In the genomic region with DNA sequence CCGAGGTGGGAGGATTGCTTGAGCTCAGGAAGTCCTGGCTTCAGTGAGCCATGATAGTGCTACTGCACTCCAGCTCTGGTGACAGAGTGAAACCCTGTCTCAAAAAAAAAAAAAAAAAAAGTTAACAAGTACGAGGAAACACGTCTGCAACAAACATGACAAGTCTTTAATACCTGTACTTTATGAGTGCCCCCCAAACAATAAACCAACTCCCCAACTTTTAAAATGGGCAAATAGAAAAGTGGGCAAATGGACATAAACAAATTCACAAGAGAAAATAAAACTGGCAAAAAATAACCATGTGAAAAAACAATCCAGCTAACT, we compare ENCODE assay signal across 9 cellular contexts. TPM values are rescaled to one million over a fixed set of nuclear protein-coding genes. Genes with fewer than 3 reads are reported as not detected.
DNase-seq lines count a peak whose midpoint lies in the region; ATAC-seq and TF ChIP-seq lines count a peak whose summit lies in the region.
"Had no signal": no experiment of that assay in that cellular context is flagged by ENCODE, and none has a peak within 500 bp of the region (broad histone marks: within the 10 kb centered on the region; RNA-seq: fewer than 3 reads in every experiment).

No MANE protein-coding gene starts in this region.

- DNase-seq in Calu3 (no peak), KBM-7 (peak; percentile 53), neural progenitor cell (ENCODE audit: low spot score) (no peak), coronary artery (ENCODE audit: low spot score) (no peak), NCI-H1694 (lab: John Stamatoyannopoulos, UW) (no peak)
- DNase-seq in activated CD8-positive, alpha-beta T cell treated with anti-CD3 and anti-CD28 coated beads, Interleukin-2, amount 10 ng/mL, durations not matched to agents 7 days and 5 days = no peak
- no peak for DNase-seq in stimulated activated CD4-positive, alpha-beta T cell treated with anti-CD3 and anti-CD28 coated beads, Interleukin-15, amount 100 ng/mL, for 24 hours
- DNase-seq: activated CD4-positive, alpha-beta T cell treated with anti-CD3 and anti-CD28 coated beads, Interleukin-2, amount 50 U/mL, for 48 hours had no signal

- H3K27ac ChIP-seq in neural progenitor cell (no peak overlapping the region), coronary artery (no peak overlapping the region)

- H3K27me3 Mint-ChIP-seq in Calu3 (ENCODE audit: unreplicated experiment) (no peaks in the 10 kb centered on the region), neural progenitor cell (ENCODE audit: insufficient read depth, low read depth) (no peaks in the 10 kb centered on the region)
- H3K27me3 Mint-ChIP-seq in activated CD8-positive, alpha-beta T cell treated with anti-CD3 and anti-CD28 coated beads, Interleukin-2, amount 10 ng/mL, durations not matched to agents 7 days and 5 days (ENCODE audit: low read depth) = no peaks in the 10 kb centered on the region

- in situ Hi-C loops in KBM-7 (cut with MboI; ENCODE audit: low pct_unique_long_range_greater_than_20kb, low sequenced_read_pairs) = no loop called here

- H4K20me1 ChIP-seq in neural progenitor cell (ENCODE audit: low read depth) = no peaks in the 10 kb centered on the region

- ATAC-seq in activated CD8-positive, alpha-beta T cell treated with anti-CD3 and anti-CD28 coated beads, Interleukin-2, amount 10 ng/mL, durations not matched to agents 7 days and 5 days = no peak
- ATAC-seq: Right ventricle myocardium inferior had no signal

- intact Hi-C loops in Calu3 (cut with micrococcal nuclease; ENCODE audit: unreplicated experiment) = no loop called here

- peaks cover 23% of the 10 kb centered on the region for H3K4me1 ChIP-seq in neural progenitor cell

- no peaks in the 10 kb centered on the region for H3K9me3 ChIP-seq in neural progenitor cell (ENCODE audit: low read depth)

- H3K36me3 ChIP-seq in neural progenitor cell = no peaks in the 10 kb centered on the region

- POLR2A ChIA-PET in activated CD8-positive, alpha-beta T cell treated with anti-CD3 and anti-CD28 coated beads, Interleukin-2, amount 10 ng/mL, durations not matched to agents 7 days and 5 days (lab: Charles Lee) = interaction anchor here (0.6 to 2.4 kb wide), 3 partner anchors 11 to 500 kb away, joined by 3 to 6 read pairs (median 4); no protein-coding TSS in a partner anchor

- H3K36me3 Mint-ChIP-seq in Calu3 (ENCODE audit: insufficient read depth, unreplicated experiment) (peaks cover 43% of the 10 kb centered on the region), neural progenitor cell (peaks cover 5% of the 10 kb centered on the region)
- H3K36me3 Mint-ChIP-seq in activated CD8-positive, alpha-beta T cell treated with anti-CD3 and anti-CD28 coated beads, Interleukin-2, amount 10 ng/mL, durations not matched to agents 7 days and 5 days (ENCODE audit: low read depth) = peaks cover 2% of the 10 kb centered on the region

- no peak for TF ChIP-seq CTCF in Calu3 (IDR thresholded peaks at IDR 0.05; ENCODE audit: unreplicated experiment)
- no peak for TF ChIP-seq CTCF in neural progenitor cell (IDR thresholded peaks at IDR 0.05)
- no peak for TF ChIP-seq CTCF in coronary artery (IDR thresholded peaks at IDR 0.05)

- H3F3A ChIP-seq in neural progenitor cell (ENCODE audit: low read depth) = peaks cover 34% of the 10 kb centered on the region

- H3K9me3 Mint-ChIP-seq in Calu3 (ENCODE audit: low read depth, unreplicated experiment) (no peaks in the 10 kb centered on the region), neural progenitor cell (no peaks in the 10 kb centered on the region)
- no peaks in the 10 kb centered on the region for H3K9me3 Mint-ChIP-seq in activated CD8-positive, alpha-beta T cell treated with anti-CD3 and anti-CD28 coated beads, Interleukin-2, amount 10 ng/mL, durations not matched to agents 7 days and 5 days (ENCODE audit: insufficient read depth)

- H2AFZ ChIP-seq in neural progenitor cell (replicated peaks) = no peak overlapping the region

- H3K27ac Mint-ChIP-seq in Calu3 (ENCODE audit: unreplicated experiment) (peak overlapping the region; percentile 96), neural progenitor cell (no peak overlapping the region)
- no peak overlapping the region for H3K27ac Mint-ChIP-seq in activated CD8-positive, alpha-beta T cell treated with anti-CD3 and anti-CD28 coated beads, Interleukin-2, amount 10 ng/mL, durations not matched to agents 7 days and 5 days

- no peaks in the 10 kb centered on the region for H3K27me3 ChIP-seq in neural progenitor cell

- H3K4me1 Mint-ChIP-seq in Calu3 (ENCODE audit: low read depth, unreplicated experiment) (peaks cover 20% of the 10 kb centered on the region), neural progenitor cell (peaks cover 60% of the 10 kb centered on the region)
- peaks cover 48% of the 10 kb centered on the region for H3K4me1 Mint-ChIP-seq in activated CD8-positive, alpha-beta T cell treated with anti-CD3 and anti-CD28 coated beads, Interleukin-2, amount 10 ng/mL, durations not matched to agents 7 days and 5 days (ENCODE audit: low read depth)

- H3K4me3 Mint-ChIP-seq in Calu3 (ENCODE audit: low read depth, unreplicated experiment) = no peak overlapping the region
- H3K4me3 Mint-ChIP-seq in activated CD8-positive, alpha-beta T cell treated with anti-CD3 and anti-CD28 coated beads, Interleukin-2, amount 10 ng/mL, durations not matched to agents 7 days and 5 days = peak overlapping the region; percentile 51
- H3K4me3 Mint-ChIP-seq in neural progenitor cell = peak overlapping the region; percentile 4

- no peak overlapping the region for H3K9ac ChIP-seq in neural progenitor cell

- CTCF ChIA-PET in Calu3 (lab: Charles Lee) = interaction anchor here (0.7 to 1.6 kb wide), 2 partner anchors 9 to 320 kb away, joined by 3 read pairs; no protein-coding TSS in a partner anchor
- CTCF ChIA-PET in activated CD8-positive, alpha-beta T cell treated with anti-CD3 and anti-CD28 coated beads, Interleukin-2, amount 10 ng/mL, durations not matched to agents 7 days and 5 days (lab: Charles Lee) = interaction anchor here (0.9 to 3.0 kb wide), 4 partner anchors 10 to 39 kb away, joined by 3 to 13 read pairs (median 7); a partner anchor contains a TSS

- no TSS peak for BruUV-seq in Calu3 (replicated peaks; lab: Mats Ljungman, UMichigan)

- H3K4me3 ChIP-seq in neural progenitor cell (no peak overlapping the region), coronary artery (no peak overlapping the region)

- H3K4me2 ChIP-seq in neural progenitor cell = no peak overlapping the region

- peaks cover 34% of the 10 kb centered on the region for H3K79me2 ChIP-seq in neural progenitor cell (ENCODE audit: low read depth)

RNA-seq across cellular contexts. Expression of gene REPIN1, which starts 1.5 kb away (rescaled TPM):
- total RNA-seq in Calu3 (2022) = 185 and 189 TPM in 2 replicates
- total RNA-seq in activated CD8-positive, alpha-beta T cell treated with anti-CD3 and anti-CD28 coated beads, Interleukin-2, amount 10 ng/mL, durations not matched to agents 7 days and 5 days = 10 to 100 TPM; 40.9 to 43.1 TPM
- total RNA-seq in neural progenitor cell (ENCODE audit: low replicate concordance) = 18.0 and 58.9 TPM in 2 replicates

RNA-seq across cellular contexts. Expression of gene ZNF775, which starts 12.0 kb away (rescaled TPM):
- 5.3 and 5.8 TPM in 2 replicates for total RNA-seq in Calu3 (2022)
- 1 to 10 TPM; 6.7 to 7.7 TPM for total RNA-seq in activated CD8-positive, alpha-beta T cell treated with anti-CD3 and anti-CD28 coated beads, Interleukin-2, amount 10 ng/mL, durations not matched to agents 7 days and 5 days
- 3.0 and 26.1 TPM in 2 replicates for total RNA-seq in neural progenitor cell (ENCODE audit: low replicate concordance)

RNA-seq across cellular contexts. Expression of gene RARRES2, which starts 25.7 kb away (rescaled TPM):
- total RNA-seq in Calu3 (2022) (9.1 and 13.0 TPM in 2 replicates), neural progenitor cell (ENCODE audit: low replicate concordance) (0.19 and 0.43 TPM in 2 replicates)
- total RNA-seq in activated CD8-positive, alpha-beta T cell treated with anti-CD3 and anti-CD28 coated beads, Interleukin-2, amount 10 ng/mL, durations not matched to agents 7 days and 5 days = not detected

RNA-seq across cellular contexts. Expression of gene ACTR3C, which starts 43.8 kb away (rescaled TPM):
- total RNA-seq in Calu3 (2022) (22.8 and 26.0 TPM in 2 replicates), neural progenitor cell (ENCODE audit: low replicate concordance) (not detected in 2 replicates)
- total RNA-seq in activated CD8-positive, alpha-beta T cell treated with anti-CD3 and anti-CD28 coated beads, Interleukin-2, amount 10 ng/mL, durations not matched to agents 7 days and 5 days = 1 to 10 TPM; 4.6 TPM

RNA-seq across cellular contexts. Expression of gene LRRC61, which starts 44.0 kb away (rescaled TPM):
- total RNA-seq in Calu3 (2022) (14.6 and 22.5 TPM in 2 replicates), neural progenitor cell (ENCODE audit: low replicate concordance) (2.0 and 14.3 TPM in 2 replicates)
- total RNA-seq in activated CD8-positive, alpha-beta T cell treated with anti-CD3 and anti-CD28 coated beads, Interleukin-2, amount 10 ng/mL, durations not matched to agents 7 days and 5 days = 10 to 100 TPM; 21.0 to 21.4 TPM
